In genomic region chr17:39926588-39927100, GRCh38 we compare ENCODE assay signal across 8 cellular contexts. TPM values are rescaled to one million over a fixed set of nuclear protein-coding genes. Genes with fewer than 3 reads are reported as not detected.
DNase-seq lines count a peak whose midpoint lies in the region; ATAC-seq and TF ChIP-seq lines count a peak whose summit lies in the region.

No MANE protein-coding gene starts in this region.

- ATAC-seq in activated CD4-positive, alpha-beta T cell treated with anti-CD3 and anti-CD28 coated beads for 36 hours, result peak; percentile 64
- ATAC-seq in memory B cell (ENCODE audit: low read depth) (peak; percentile 36), GM18517 (IDR thresholded peaks at IDR 0.05; ENCODE audit: unreplicated experiment) (no peak)
- ATAC-seq in stimulated activated effector memory CD8-positive, alpha-beta T cell treated with anti-CD3 and anti-CD28 coated beads, Interleukin-12 subunit alpha, Interleukin-12 subunit beta, amount 100 ng/mL, for 72 hours, result peak; percentile 69

- POLR2A ChIA-PET in activated CD4-positive, alpha-beta T cell treated with anti-CD3 and anti-CD28 coated beads for 36 hours (lab: Charles Lee), result interaction anchor here (0.6 to 1.9 kb wide), 6 partner anchors 9 to 196 kb away, joined by 3 to 4 read pairs (median 4); partner anchors contain the start of gene PSMD3

- no peak for TF ChIP-seq CTCF in KMS-11 (conservative IDR thresholded peaks at IDR 0.05; ENCODE audit: low read depth, low read length)

- no peak overlapping the region for H2AFZ ChIP-seq in KMS-11 (ENCODE audit: low read depth)

- H3K4me1 ChIP-seq in KMS-11 (ENCODE audit: low read depth, poor library complexity, severe bottlenecking) (peaks cover 64% of the 10 kb centered on the region), duodenal mucosa (ENCODE audit: control insufficient read depth in 1 of 2, insufficient read depth in 2 of 2, low read length in 2 of 2) (peaks cover 47% of the 10 kb centered on the region in 2 donors)

- CTCF ChIA-PET in activated CD4-positive, alpha-beta T cell treated with anti-CD3 and anti-CD28 coated beads for 36 hours (lab: Charles Lee), result interaction anchor here (0.5 to 1.9 kb wide), 4 partner anchors 22 to 475 kb away, joined by 3 to 5 read pairs (median 4); partner anchors contain the start of genes MED1 and PSMD3

- intact Hi-C loops in activated CD4-positive, alpha-beta T cell treated with anti-CD3 and anti-CD28 coated beads for 36 hours (cut with DNase I, micrococcal nuclease), result loop anchor here (1.0 to 10.0 kb wide), 19 partner anchors 26 to 1938 kb away; partner anchors contain the start of genes PSMD3 (in 2 of the 2), CDC6 (in 1 of the 2), CDK12 (in 1 of the 2) and CWC25 (in 1 of the 2)

- no peak overlapping the region for H3K4me3 ChIP-seq in KMS-11 (IDR thresholded peaks at IDR 0.05; ENCODE audit: insufficient read depth, low read depth, low read length)
- peak overlapping the region; percentile 77 to 84 for H3K4me3 ChIP-seq in duodenal mucosa (ENCODE audit: low read depth in 1 of 2, low read length in 2 of 2)

- no peaks in the 10 kb centered on the region; the same call in 1 of the 2 replicates for H4K20me1 ChIP-seq in KMS-11 (ENCODE audit: insufficient read depth)

- H3K9ac ChIP-seq in KMS-11, result peak overlapping the region; percentile 91
- H3K9ac ChIP-seq in duodenal mucosa (ENCODE audit: low read depth in 1 of 2, low read length in 2 of 2), result peak overlapping the region; percentile 82 to 95

- no peaks in the 10 kb centered on the region for H3K27me3 ChIP-seq in KMS-11 (ENCODE audit: insufficient read depth, low read depth)
- no peaks in the 10 kb centered on the region for H3K27me3 ChIP-seq in duodenal mucosa (ENCODE audit: control insufficient read depth in 1 of 2, insufficient read depth in 2 of 2, low read length in 2 of 2)

- H3K27ac ChIP-seq in KMS-11 (peak overlapping the region; percentile 97), duodenal mucosa (ENCODE audit: low read depth, low read length) (peak overlapping the region; percentile 87)

- H3K9me3 ChIP-seq in duodenal mucosa (ENCODE audit: control insufficient read depth in 1 of 2, low read length in 2 of 2), result no peaks in the 10 kb centered on the region

- peak overlapping the region; percentile 89 for H3K27ac Mint-ChIP-seq in activated CD4-positive, alpha-beta T cell treated with anti-CD3 and anti-CD28 coated beads for 36 hours
- peak overlapping the region; percentile 89 for H3K27ac Mint-ChIP-seq in memory B cell
- peak overlapping the region; percentile 95 for H3K27ac Mint-ChIP-seq in stimulated activated effector memory CD8-positive, alpha-beta T cell treated with anti-CD3 and anti-CD28 coated beads, Interleukin-12 subunit alpha, Interleukin-12 subunit beta, amount 100 ng/mL, for 72 hours

- DNase-seq in NCI-H2196 (lab: John Stamatoyannopoulos, UW; ENCODE audit: unreplicated experiment), result peak; percentile 33
- no peak for DNase-seq in NCI-H2196 treated with DMSO at 0.1 percent for 48 hours (lab: John Stamatoyannopoulos, UW; ENCODE audit: unreplicated experiment)
- peak; percentile 77 for DNase-seq in activated CD4-positive, alpha-beta T cell treated with anti-CD3 and anti-CD28 coated beads for 36 hours
- peak in 1 of 2 donors; percentile 34 for DNase-seq in memory B cell (ENCODE audit: low spot score in 2 of 2)
- DNase-seq in stimulated activated effector memory CD8-positive, alpha-beta T cell treated with anti-CD3 and anti-CD28 coated beads, Interleukin-12 subunit alpha, Interleukin-12 subunit beta, amount 100 ng/mL, for 72 hours (ENCODE audit: low spot score in 2 of 2), result peak; percentile 28 to 80

- peaks cover 17% of the 10 kb centered on the region for H3K36me3 Mint-ChIP-seq in activated CD4-positive, alpha-beta T cell treated with anti-CD3 and anti-CD28 coated beads for 36 hours (ENCODE audit: low read depth)
- peaks cover 15% of the 10 kb centered on the region for H3K36me3 Mint-ChIP-seq in memory B cell
- peaks cover 43% of the 10 kb centered on the region for H3K36me3 Mint-ChIP-seq in stimulated activated effector memory CD8-positive, alpha-beta T cell treated with anti-CD3 and anti-CD28 coated beads, Interleukin-12 subunit alpha, Interleukin-12 subunit beta, amount 100 ng/mL, for 72 hours

- peaks cover 46% of the 10 kb centered on the region for H3K79me2 ChIP-seq in KMS-11 (ENCODE audit: insufficient read depth, low read depth)

- H3K9me3 Mint-ChIP-seq in activated CD4-positive, alpha-beta T cell treated with anti-CD3 and anti-CD28 coated beads for 36 hours (ENCODE audit: low read depth), result no peaks in the 10 kb centered on the region
- H3K9me3 Mint-ChIP-seq in memory B cell, result no peaks in the 10 kb centered on the region
- H3K9me3 Mint-ChIP-seq in stimulated activated effector memory CD8-positive, alpha-beta T cell treated with anti-CD3 and anti-CD28 coated beads, Interleukin-12 subunit alpha, Interleukin-12 subunit beta, amount 100 ng/mL, for 72 hours, result no peaks in the 10 kb centered on the region

- H3K36me3 ChIP-seq in KMS-11 (ENCODE audit: insufficient read depth) (peaks cover 11% of the 10 kb centered on the region; the same call in 1 of the 2 replicates), duodenal mucosa (ENCODE audit: control insufficient read depth in 1 of 2, insufficient read depth in 2 of 2, low read length in 2 of 2) (peaks cover 25 to 26% of the 10 kb centered on the region in 2 donors)

- H3K27me3 Mint-ChIP-seq in activated CD4-positive, alpha-beta T cell treated with anti-CD3 and anti-CD28 coated beads for 36 hours, result no peaks in the 10 kb centered on the region
- H3K27me3 Mint-ChIP-seq in memory B cell, result no peaks in the 10 kb centered on the region

- peaks cover 62% of the 10 kb centered on the region for H3K4me1 Mint-ChIP-seq in activated CD4-positive, alpha-beta T cell treated with anti-CD3 and anti-CD28 coated beads for 36 hours
- peaks cover 40% of the 10 kb centered on the region for H3K4me1 Mint-ChIP-seq in memory B cell
- peaks cover 64% of the 10 kb centered on the region for H3K4me1 Mint-ChIP-seq in stimulated activated effector memory CD8-positive, alpha-beta T cell treated with anti-CD3 and anti-CD28 coated beads, Interleukin-12 subunit alpha, Interleukin-12 subunit beta, amount 100 ng/mL, for 72 hours

- H3K4me3 Mint-ChIP-seq in activated CD4-positive, alpha-beta T cell treated with anti-CD3 and anti-CD28 coated beads for 36 hours, result peak overlapping the region; percentile 85
- H3K4me3 Mint-ChIP-seq in memory B cell, result peak overlapping the region; percentile 92
- peak overlapping the region; percentile 79 for H3K4me3 Mint-ChIP-seq in stimulated activated effector memory CD8-positive, alpha-beta T cell treated with anti-CD3 and anti-CD28 coated beads, Interleukin-12 subunit alpha, Interleukin-12 subunit beta, amount 100 ng/mL, for 72 hours

- peak overlapping the region; percentile 75 for H3K4me2 ChIP-seq in KMS-11

RNA-seq across cellular contexts. Expression of gene ORMDL3, which starts 0.8 kb away (rescaled TPM):
- 10 to 100 TPM; 46.8 to 64.9 TPM for total RNA-seq in activated CD4-positive, alpha-beta T cell treated with anti-CD3 and anti-CD28 coated beads for 36 hours

RNA-seq across cellular contexts. Expression of gene LRRC3C, which starts 0.9 kb away (rescaled TPM):
- not detected for total RNA-seq in activated CD4-positive, alpha-beta T cell treated with anti-CD3 and anti-CD28 coated beads for 36 hours

RNA-seq across cellular contexts. Expression of gene GSDMB, which starts 8.2 kb away (rescaled TPM):
- 10 to 100 TPM; 17.7 to 18.5 TPM for total RNA-seq in activated CD4-positive, alpha-beta T cell treated with anti-CD3 and anti-CD28 coated beads for 36 hours

RNA-seq across cellular contexts. Expression of gene GSDMA, which starts 36.2 kb away (rescaled TPM):
- 1 to 10 TPM in 1 of 2 experiments, under 1 TPM in 1; 0.98 to 1.1 TPM for total RNA-seq in activated CD4-positive, alpha-beta T cell treated with anti-CD3 and anti-CD28 coated beads for 36 hours

RNA-seq across cellular contexts. Expression of gene PSMD3, which starts 54.0 kb away (rescaled TPM):
- total RNA-seq in activated CD4-positive, alpha-beta T cell treated with anti-CD3 and anti-CD28 coated beads for 36 hours, result 100 to 1,000 TPM; 141 to 146 TPM
